14 cellular contexts compared by ENCODE assay signal in the genomic region with DNA sequence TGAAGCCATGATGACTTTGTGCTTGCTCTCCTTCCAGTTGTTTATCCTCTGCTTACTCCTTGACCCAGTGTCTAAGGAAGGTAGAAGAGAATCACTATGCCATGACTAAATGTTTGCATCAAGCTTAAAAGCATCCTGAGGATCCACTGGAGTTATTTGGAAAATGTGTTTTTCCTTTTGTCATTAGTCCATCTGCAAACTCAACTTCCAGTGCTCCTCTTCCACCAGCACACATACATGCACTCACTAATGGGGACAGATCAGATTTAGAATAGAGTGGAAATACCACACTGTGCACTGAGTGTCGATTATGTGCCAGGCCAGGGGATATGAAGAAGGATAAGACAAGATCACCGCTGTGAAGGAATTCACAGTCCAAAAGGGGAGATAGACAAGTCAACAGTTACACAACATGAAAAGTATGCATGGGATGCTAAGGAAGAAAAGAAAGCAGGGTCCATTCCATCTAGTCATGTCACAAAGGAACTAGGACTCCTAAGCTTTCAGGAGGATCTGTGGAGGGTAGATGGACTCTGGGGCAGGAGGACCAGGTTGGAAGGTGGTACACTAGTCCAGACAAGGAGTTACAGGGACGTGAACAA. TPM values are rescaled to one million over a fixed set of nuclear protein-coding genes. Genes with fewer than 3 reads are reported as not detected.
DNase-seq lines count a peak whose midpoint lies in the region; ATAC-seq and TF ChIP-seq lines count a peak whose summit lies in the region.
"Had no signal": no experiment of that assay in that cellular context is flagged by ENCODE, and none has a peak within 500 bp of the region (broad histone marks: within the 10 kb centered on the region; RNA-seq: fewer than 3 reads in every experiment).

No MANE protein-coding gene starts in this region.

- no peak for TF ChIP-seq CTCF in SK-N-SH (IDR thresholded peaks at IDR 0.05)
- TF ChIP-seq CTCF in PC-3 (conservative IDR thresholded peaks at IDR 0.05; ENCODE audit: low read depth, low read length) = no peak
- TF ChIP-seq CTCF in neural progenitor cell (IDR thresholded peaks at IDR 0.05) = no peak

- WGBS in SK-N-SH (ENCODE audit: low lambda C conversion rate) = 79% methylated on average over 3 of the region's 3 CpGs

- no peak for TF ChIP-seq RAD21 in SK-N-SH (IDR thresholded peaks at IDR 0.05; ENCODE audit: low read length)

- no peaks in the 10 kb centered on the region for H3K9me2 ChIP-seq in SK-N-SH
- no peaks in the 10 kb centered on the region for H3K9me2 ChIP-seq in PC-3 (replicated peaks; ENCODE audit: low read length)

- H3K79me2 ChIP-seq in SK-N-SH (ENCODE audit: insufficient read depth) (peaks cover 43% of the 10 kb centered on the region), PC-3 (ENCODE audit: low read length) (peaks cover 31% of the 10 kb centered on the region), neural progenitor cell (ENCODE audit: low read depth) (peaks cover 13% of the 10 kb centered on the region)
- H3K79me2 ChIP-seq: parathyroid adenoma had no signal

- intact Hi-C loops in PC-3 (cut with micrococcal nuclease) = loop anchor here (5.0 to 10.0 kb wide), 2 partner anchors 50 to 127 kb away; no protein-coding TSS in a partner anchor

- H3K4me2 ChIP-seq in SK-N-SH (peak overlapping the region; percentile 95), PC-3 (ENCODE audit: low read length) (peak overlapping the region; percentile 96), neural progenitor cell (peak overlapping the region; percentile 98)

- H3K4me1 ChIP-seq in SK-N-SH (ENCODE audit: control insufficient read depth in 1 of 2, insufficient read depth in 2 of 2, low read depth in 1 of 2, low read length in 1 of 2) (peaks cover 18 to 34% of the 10 kb centered on the region in 2 experiments), PC-3 (ENCODE audit: insufficient read depth, low read length) (peaks cover 45% of the 10 kb centered on the region), neural progenitor cell (peaks cover 6% of the 10 kb centered on the region)

- BruUV-seq in PC-3 (replicated peaks; lab: Mats Ljungman, UMichigan) = no TSS peak

- peaks cover 19% of the 10 kb centered on the region for H3K36me3 Mint-ChIP-seq in effector memory CD8-positive, alpha-beta T cell (ENCODE audit: insufficient read depth)
- H3K36me3 Mint-ChIP-seq in neural progenitor cell = no peaks in the 10 kb centered on the region

- H3K4me1 Mint-ChIP-seq in effector memory CD8-positive, alpha-beta T cell (ENCODE audit: low read depth in 2 of 2) = peaks cover 25 to 39% of the 10 kb centered on the region in 2 donors
- peaks cover 16% of the 10 kb centered on the region for H3K4me1 Mint-ChIP-seq in neural progenitor cell

- H3F3A ChIP-seq in SK-N-SH (replicated peaks; ENCODE audit: insufficient read depth) (peaks cover 41% of the 10 kb centered on the region), PC-3 (ENCODE audit: low read length, unreplicated experiment) (no peaks in the 10 kb centered on the region), neural progenitor cell (ENCODE audit: low read depth) (peaks cover 6% of the 10 kb centered on the region)

- H3K9ac ChIP-seq in SK-N-SH = peak overlapping the region; percentile 83
- H3K9ac ChIP-seq in PC-3 (ENCODE audit: low read length) = no peak overlapping the region
- H3K9ac ChIP-seq in neural progenitor cell = no peak overlapping the region
- H3K9ac ChIP-seq: parathyroid adenoma had no signal

- H3K27ac ChIP-seq in SK-N-SH (ENCODE audit: low read depth in 2 of 2, low read length in 1 of 2) = peak overlapping the region in 1 of 2 experiments; percentile 72; a peak in 2 of 4 replicates
- no peak overlapping the region for H3K27ac ChIP-seq in PC-3 (ENCODE audit: low read length)
- no peak overlapping the region for H3K27ac ChIP-seq in neural progenitor cell
- H3K27ac ChIP-seq: 22Rv1, parathyroid adenoma had no signal

- H3K27me3 Mint-ChIP-seq in effector memory CD8-positive, alpha-beta T cell = no peaks in the 10 kb centered on the region
- H3K27me3 Mint-ChIP-seq in neural progenitor cell (ENCODE audit: insufficient read depth, low read depth) = peaks cover 4% of the 10 kb centered on the region

- CTCF ChIA-PET in SK-N-SH (lab: Yijun Ruan, JAX) = interaction anchor here (0.6 to 2.3 kb wide), 4 partner anchors 58 to 326 kb away, joined by 3 to 11 read pairs (median 7); no protein-coding TSS in a partner anchor
- CTCF ChIA-PET in PC-3 (lab: Charles Lee) = no interaction called here

- no peaks in the 10 kb centered on the region for H3K9me3 ChIP-seq in SK-N-SH
- no peaks in the 10 kb centered on the region for H3K9me3 ChIP-seq in PC-3 (ENCODE audit: low read length)
- no peaks in the 10 kb centered on the region for H3K9me3 ChIP-seq in neural progenitor cell (ENCODE audit: low read depth)
- no peaks in the 10 kb centered on the region for H3K9me3 ChIP-seq in MG63

- H3K4me3 Mint-ChIP-seq in effector memory CD8-positive, alpha-beta T cell = peak overlapping the region; percentile 93 to 95
- H3K4me3 Mint-ChIP-seq in neural progenitor cell = peak overlapping the region; percentile 4

- POLR2A ChIA-PET in SK-N-SH (lab: Yijun Ruan, JAX) = no interaction called here
- POLR2A ChIA-PET in PC-3 (lab: Charles Lee; ENCODE audit: unreplicated experiment) = no interaction called here

- DNase-seq in SK-N-SH (no peak), PC-3 (no peak), neural progenitor cell (ENCODE audit: low spot score) (no peak), NAMALWA (ENCODE audit: low spot score) (no peak), MG63 (no peak)
- no peak for DNase-seq in effector memory CD8-positive, alpha-beta T cell
- DNase-seq in stimulated activated CD8-positive, alpha-beta memory T cell treated with anti-CD3 and anti-CD28 coated beads, Interleukin-4, amount 100 ng/mL, for 48 hours = no peak
- DNase-seq: cortex of kidney; NCI-H2081 treated with DMSO at 0.1 percent for 48 hours; stimulated activated CD4-positive, alpha-beta T cell treated with anti-CD3 and anti-CD28 coated beads, Interleukin-2, amount 100 ng/mL, for 24 hours had no signal

- no peak for ATAC-seq in SK-N-SH treated with all-trans-retinoic acid at 6 μM for 48 hours
- ATAC-seq in PC-3 = no peak
- no peak for ATAC-seq in effector memory CD8-positive, alpha-beta T cell (replicated peaks)
- ATAC-seq: HCT116 had no signal

- no peaks in the 10 kb centered on the region for H3K9me3 Mint-ChIP-seq in effector memory CD8-positive, alpha-beta T cell
- H3K9me3 Mint-ChIP-seq in neural progenitor cell = no peaks in the 10 kb centered on the region

- peak overlapping the region; percentile 94 to 99 for H3K27ac Mint-ChIP-seq in effector memory CD8-positive, alpha-beta T cell
- no peak overlapping the region for H3K27ac Mint-ChIP-seq in neural progenitor cell

- H4K20me1 ChIP-seq in SK-N-SH (ENCODE audit: insufficient read depth) (no peaks in the 10 kb centered on the region), PC-3 (ENCODE audit: low read length) (no peaks in the 10 kb centered on the region), neural progenitor cell (ENCODE audit: low read depth) (peaks cover 5% of the 10 kb centered on the region)

- H3K27me3 ChIP-seq in SK-N-SH (ENCODE audit: insufficient read depth) (no peaks in the 10 kb centered on the region), PC-3 (ENCODE audit: low read length) (no peaks in the 10 kb centered on the region), neural progenitor cell (no peaks in the 10 kb centered on the region), MG63 (no peaks in the 10 kb centered on the region)

- peaks cover 20 to 27% of the 10 kb centered on the region in 2 experiments for H3K36me3 ChIP-seq in SK-N-SH (replicated peaks in 1 of 2; ENCODE audit: control insufficient read depth in 1 of 2, insufficient read depth in 2 of 2, low read length in 1 of 2)
- H3K36me3 ChIP-seq in PC-3 (ENCODE audit: low read depth, low read length) = peaks cover 19% of the 10 kb centered on the region
- H3K36me3 ChIP-seq in neural progenitor cell = no peaks in the 10 kb centered on the region
- no peaks in the 10 kb centered on the region for H3K36me3 ChIP-seq in MG63

- H2AFZ ChIP-seq in SK-N-SH (ENCODE audit: low read depth) = no peak overlapping the region
- no peak overlapping the region for H2AFZ ChIP-seq in PC-3 (ENCODE audit: low read length)
- no peak overlapping the region for H2AFZ ChIP-seq in neural progenitor cell (replicated peaks)
- H2AFZ ChIP-seq: parathyroid adenoma had no signal

- peak overlapping the region; percentile 64 to 82; a peak in 3 of 4 replicates for H3K4me3 ChIP-seq in SK-N-SH (ENCODE audit: low read depth in 2 of 2, low read length in 1 of 2)
- peak overlapping the region; percentile 94; the same call in 1 of the 2 replicates for H3K4me3 ChIP-seq in PC-3 (ENCODE audit: low read length)
- H3K4me3 ChIP-seq in neural progenitor cell = no peak overlapping the region
- no peak overlapping the region for H3K4me3 ChIP-seq in MG63

- no peak for TF ChIP-seq EP300 in SK-N-SH (IDR thresholded peaks at IDR 0.05; ENCODE audit: borderline replicate concordance in 1 of 2, low read depth in 1 of 2, low read length in 1 of 2)

TF ChIP-seq in SK-N-SH, 30 proteins besides CTCF, POLR2A, EP300 and RAD21 (continues in another document):
- TF ChIP-seq NFIC (IDR thresholded peaks at IDR 0.05; ENCODE audit: borderline replicate concordance) (no peak), CHD2 (IDR thresholded peaks at IDR 0.05; ENCODE audit: low read length, partially characterized antibody) (no peak)

TF ChIP-seq in SK-N-SH treated with all-trans-retinoic acid at 6 μM for 48 hours, 23 proteins besides CTCF, POLR2A, EP300 and RAD21 (continues in another document):
- TF ChIP-seq RARB (CRISPR knock-in tag; IDR thresholded peaks at IDR 0.05) (no peak), ESRRG (CRISPR knock-in tag; IDR thresholded peaks at IDR 0.05) (no peak), PPARA (CRISPR knock-in tag; IDR thresholded peaks at IDR 0.05; ENCODE audit: borderline replicate concordance) (no peak)
- TF ChIP-seq, protein P1, sequence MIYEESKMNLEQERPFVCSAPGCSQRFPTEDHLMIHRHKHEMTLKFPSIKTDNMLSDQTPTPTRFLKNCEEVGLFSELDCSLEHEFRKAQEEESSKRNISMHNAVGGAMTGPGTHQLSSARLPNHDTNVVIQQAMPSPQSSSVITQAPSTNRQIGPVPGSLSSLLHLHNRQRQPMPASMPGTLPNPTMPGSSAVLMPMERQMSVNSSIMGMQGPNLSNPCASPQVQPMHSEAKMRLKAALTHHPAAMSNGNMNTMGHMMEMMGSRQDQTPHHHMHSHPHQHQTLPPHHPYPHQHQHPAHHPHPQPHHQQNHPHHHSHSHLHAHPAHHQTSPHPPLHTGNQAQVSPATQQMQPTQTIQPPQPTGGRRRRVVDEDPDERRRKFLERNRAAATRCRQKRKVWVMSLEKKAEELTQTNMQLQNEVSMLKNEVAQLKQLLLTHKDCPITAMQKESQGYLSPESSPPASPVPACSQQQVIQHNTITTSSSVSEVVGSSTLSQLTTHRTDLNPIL (CRISPR knock-in tag; IDR thresholded peaks at IDR 0.05; ENCODE audit: low read depth) = no peak

RNA-seq across cellular contexts. Expression of a gene that starts 1.9 kb away (rescaled TPM):
- 235 and 387 TPM in 2 replicates for polyA plus RNA-seq in SK-N-SH (2012; rRNA removed)
- 362 and 414 TPM in 2 replicates for polyA plus RNA-seq in SK-N-SH (2012; cell fraction: cytosol; rRNA removed)
- polyA plus RNA-seq in SK-N-SH (2012; cell fraction: nucleus; rRNA removed) = 83.6 and 110 TPM in 2 replicates
- total RNA-seq in PC-3 (2014; rRNA removed) = 169 and 255 TPM in 2 replicates
- total RNA-seq in neural progenitor cell (ENCODE audit: low replicate concordance) = 25.0 and 28.8 TPM in 2 replicates
- not detected in 2 replicates for total RNA-seq in MG63 (2014; rRNA removed; shearing (Covaris generic); ENCODE audit: low replicate concordance)

Comparison
In these comparisons a context has a peak if more than half of its experiments do, and no peak if none do; other contexts are left out.
1. H3K4me3 ChIP-seq: peak in SK-N-SH (2 of 2) and PC-3 (single experiment); none in neural progenitor cell (single experiment) and MG63 (single experiment).
2. RNA of a gene that starts 1.9 kb away (total RNA-seq): 169 to 255 TPM in PC-3 and 25.0 to 28.8 TPM in neural progenitor cell; not detected in MG63; every median in the first group is over 10 times any median in the second.
3. Peak in every context shown above with its lines, with median percentiles within 50 percentile points of each other: H3K4me2 ChIP-seq.